ENCODE assay signal across 22 cellular contexts in genomic region chr2:121717529-121717928, GRCh38.
"Had no signal": no experiment of that assay in that cellular context is flagged by ENCODE, and none has a peak within 500 bp of the region (broad histone marks: within the 10 kb centered on the region; RNA-seq: fewer than 3 reads in every experiment).

No MANE protein-coding gene starts in this region.

- H3K4me3 ChIP-seq: MG63, SJSA1, SK-N-MC had no signal

- H3K27me3 Mint-ChIP-seq: IgD-negative memory B cell had no signal

- H3K27me3 ChIP-seq: MG63, SJSA1 had no signal

- H3K27ac Mint-ChIP-seq: IgD-negative memory B cell had no signal

- DNase-seq: KBM-7, MG63, NCI-H1092, NCI-H1105 treated with DMSO at 0.1 percent for 48 hours, NCI-H1417 treated with DMSO at 0.1 percent for 48 hours, NCI-H146, NCI-H1694 treated with DMSO at 0.1 percent for 48 hours, NCI-H1930, NCI-H2081, NCI-H2107, NCI-H2227 treated with DMSO at 0.1 percent for 48 hours, NCI-H524, NCI-H526 treated with DMSO at 0.1 percent for 48 hours, NCI-H748 treated with DMSO at 0.1 percent for 48 hours, Right ventricle myocardium superior, RPMI8226, SIG-M5 had no signal

- H3K36me3 ChIP-seq: MG63, SJSA1 had no signal

- H3K4me3 Mint-ChIP-seq: IgD-negative memory B cell had no signal

- ATAC-seq: HepG2 had no signal

- H3K9me3 Mint-ChIP-seq: IgD-negative memory B cell had no signal

- H3K27ac ChIP-seq: SJSA1, SK-N-MC had no signal

- H3K36me3 Mint-ChIP-seq: IgD-negative memory B cell had no signal

- H3K9me3 ChIP-seq: MG63, SJSA1 had no signal

- FAIRE-seq: HepG2, RCC 7860 had no signal
